Comparison of ENCODE assay signal across 1 cellular context in the genomic region with DNA sequence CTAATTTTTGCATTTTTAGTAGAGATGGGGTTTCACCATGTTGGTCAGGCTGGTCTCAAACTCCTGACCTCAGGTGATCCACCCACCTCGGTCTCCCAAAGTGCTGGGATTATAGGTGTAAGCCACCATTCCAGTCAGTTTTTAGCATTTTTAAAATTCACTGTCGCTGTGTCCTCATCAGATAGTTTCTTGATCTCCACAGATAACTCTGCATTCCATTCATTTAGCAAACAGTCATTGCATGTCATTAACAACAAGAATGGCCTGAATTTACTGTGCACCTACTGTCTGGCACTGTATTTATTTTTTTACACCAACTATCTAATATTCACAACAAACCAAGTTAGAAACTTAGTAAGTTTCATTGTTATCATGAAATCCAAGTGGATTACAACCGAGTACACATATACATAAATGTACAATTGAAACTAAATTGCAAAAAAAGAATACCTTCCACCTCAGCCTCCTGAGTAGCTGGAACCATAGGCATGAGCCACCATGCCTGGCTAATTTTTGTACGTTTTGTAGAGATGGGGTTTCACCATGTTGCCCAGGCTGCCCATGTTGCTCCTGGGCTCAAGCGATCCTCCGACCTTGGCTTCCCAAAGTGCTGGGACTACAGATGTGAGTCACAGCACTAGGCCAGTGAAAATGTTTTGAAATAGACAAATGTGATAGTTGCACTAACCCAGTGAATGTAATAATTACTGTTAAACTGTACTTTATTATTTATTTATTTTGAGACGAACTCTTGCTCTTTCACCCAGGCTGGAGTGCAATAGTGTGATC.
TF ChIP-seq lines count a peak whose summit lies in the region.

No MANE protein-coding gene starts in this region.

TF ChIP-seq in WTC11, 78 proteins besides CTCF, POLR2A, EP300 and RAD21 (continued from another document):
- TF ChIP-seq, protein P1, sequence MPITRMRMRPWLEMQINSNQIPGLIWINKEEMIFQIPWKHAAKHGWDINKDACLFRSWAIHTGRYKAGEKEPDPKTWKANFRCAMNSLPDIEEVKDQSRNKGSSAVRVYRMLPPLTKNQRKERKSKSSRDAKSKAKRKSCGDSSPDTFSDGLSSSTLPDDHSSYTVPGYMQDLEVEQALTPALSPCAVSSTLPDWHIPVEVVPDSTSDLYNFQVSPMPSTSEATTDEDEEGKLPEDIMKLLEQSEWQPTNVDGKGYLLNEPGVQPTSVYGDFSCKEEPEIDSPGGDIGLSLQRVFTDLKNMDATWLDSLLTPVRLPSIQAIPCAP (CRISPR knock-in tag; IDR thresholded peaks at IDR 0.05), result no peak
- TF ChIP-seq TEAD1 (CRISPR knock-in tag; IDR thresholded peaks at IDR 0.05) (no peak), ZNF138 (CRISPR knock-in tag; conservative IDR thresholded peaks at IDR 0.05) (no peak), IRF2 (CRISPR knock-in tag; IDR thresholded peaks at IDR 0.05; ENCODE audit: borderline replicate concordance, low read depth) (no peak)
TF ChIP-seq in WTC11: peak in this region for 0.
